Comparison of ENCODE assay signal across 8 cellular contexts in the genomic region with DNA sequence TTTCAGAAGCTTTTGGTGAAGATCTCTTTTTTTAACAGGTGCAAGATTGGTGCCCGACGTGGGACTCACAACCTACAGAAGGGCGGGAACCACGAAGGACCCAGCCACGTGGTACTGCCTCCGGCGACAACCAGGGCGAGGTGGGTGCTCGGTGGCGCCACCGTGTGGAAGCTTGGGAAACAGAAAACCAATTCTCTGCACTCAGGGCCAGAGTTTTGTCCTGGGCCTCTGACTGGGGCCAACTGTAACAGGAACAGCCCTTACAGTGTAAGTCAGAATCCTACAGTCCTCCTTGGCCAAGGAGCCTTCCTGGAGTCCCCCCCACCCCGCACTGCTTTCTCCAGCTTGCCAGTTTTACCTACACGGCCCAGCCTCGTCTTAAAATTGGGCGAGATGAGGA. TPM values are rescaled to one million over a fixed set of nuclear protein-coding genes. Genes with fewer than 3 reads are reported as not detected.
DNase-seq lines count a peak whose midpoint lies in the region; ATAC-seq, FAIRE-seq and TF ChIP-seq lines count a peak whose summit lies in the region.

No MANE protein-coding gene starts in this region.

- peak; percentile 55 for ATAC-seq in CD8-positive, alpha-beta T cell
- peak; percentile 55 to 78 (median 76) for ATAC-seq in natural killer cell

- CTCF ChIA-PET in CD8-positive, alpha-beta T cell (lab: Charles Lee) = interaction anchor here (1.3 kb wide), 1 partner anchor 52 kb away, joined by 9 read pairs; no protein-coding TSS in a partner anchor

- peak; percentile 46 for TF ChIP-seq CTCF in CD8-positive, alpha-beta T cell (IDR thresholded peaks at IDR 0.05)
- TF ChIP-seq CTCF in natural killer cell (IDR thresholded peaks at IDR 0.05) = peak; percentile 39

- H3K4me1 ChIP-seq in CD8-positive, alpha-beta T cell (ENCODE audit: insufficient read depth, low read length) = peaks cover 8% of the 10 kb centered on the region

- H3K9me3 ChIP-seq in CD8-positive, alpha-beta T cell (ENCODE audit: low read length) = no peaks in the 10 kb centered on the region

- intact Hi-C loops in CD8-positive, alpha-beta T cell (cut with DNase I, micrococcal nuclease) = loop anchor here (2.0 kb wide), 1 partner anchor 52 kb away; no protein-coding TSS in a partner anchor
- intact Hi-C loops in natural killer cell (cut with micrococcal nuclease) = loop anchor here (2.0 kb wide), 1 partner anchor 52 kb away; no protein-coding TSS in a partner anchor

- FAIRE-seq in urothelium cell line (lab: Jason Lieb, UNC) = no peak

- peaks cover 24% of the 10 kb centered on the region for H3K4me1 Mint-ChIP-seq in CD8-positive, alpha-beta T cell (ENCODE audit: low read depth)
- no peaks in the 10 kb centered on the region for H3K4me1 Mint-ChIP-seq in natural killer cell

- H3K27me3 Mint-ChIP-seq in CD8-positive, alpha-beta T cell (ENCODE audit: low read depth) = peaks cover 18% of the 10 kb centered on the region
- H3K27me3 Mint-ChIP-seq in natural killer cell (ENCODE audit: low read depth in 2 of 2) = peaks cover 11 to 18% of the 10 kb centered on the region in 2 donors

- H3K27ac Mint-ChIP-seq in CD8-positive, alpha-beta T cell = no peak overlapping the region
- H3K27ac Mint-ChIP-seq in natural killer cell = no peak overlapping the region

- peaks cover 1% of the 10 kb centered on the region for H3K9me3 Mint-ChIP-seq in CD8-positive, alpha-beta T cell
- no peaks in the 10 kb centered on the region for H3K9me3 Mint-ChIP-seq in natural killer cell

- no peak overlapping the region for H3K4me3 Mint-ChIP-seq in CD8-positive, alpha-beta T cell
- H3K4me3 Mint-ChIP-seq in natural killer cell = no peak overlapping the region

- no peaks in the 10 kb centered on the region for H3K27me3 ChIP-seq in CD8-positive, alpha-beta T cell (ENCODE audit: insufficient read depth, low read length)

- no peaks in the 10 kb centered on the region for H3K36me3 Mint-ChIP-seq in CD8-positive, alpha-beta T cell
- H3K36me3 Mint-ChIP-seq in natural killer cell = no peaks in the 10 kb centered on the region

- DNase-seq in CD8-positive, alpha-beta T cell = peak; percentile 12 to 64 (median 45)
- peak; percentile 49 for DNase-seq in Jurkat, Clone E6-1 (ENCODE audit: low read depth, low spot score)
- DNase-seq in activated CD4-positive, alpha-beta T cell treated with anti-CD3 and anti-CD28 coated beads for 24 hours (ENCODE audit: low read depth in 2 of 2) = peak; percentile 32 to 56
- DNase-seq in ecto neural progenitor cell (ENCODE audit: low spot score) (peak; percentile 49), natural killer cell (peak; percentile 24), urothelium cell line (ENCODE audit: low spot score) (peak; percentile 44), kidney glomerular epithelial cell (lab: John Stamatoyannopoulos, UW) (no peak), G401 (ENCODE audit: low spot score) (no peak)

- H3K4me3 ChIP-seq in CD8-positive, alpha-beta T cell (ENCODE audit: low read depth, low read length) = no peak overlapping the region
- H3K4me3 ChIP-seq in Jurkat, Clone E6-1 (ENCODE audit: low read length) = no peak overlapping the region

- in situ Hi-C loops in G401 (cut with HindIII; ENCODE audit: low sequenced_read_pairs) = no loop called here

- no peak overlapping the region for H3K27ac ChIP-seq in CD8-positive, alpha-beta T cell (ENCODE audit: low read depth, low read length)

- POLR2A ChIA-PET in CD8-positive, alpha-beta T cell (lab: Charles Lee) = no interaction called here

- no peaks in the 10 kb centered on the region for H3K36me3 ChIP-seq in CD8-positive, alpha-beta T cell (ENCODE audit: insufficient read depth, low read length)

RNA-seq across cellular contexts. Expression of gene S100A7A, which starts 11.6 kb away (rescaled TPM):
- total RNA-seq in CD8-positive, alpha-beta T cell = not detected
- not detected for polyA plus RNA-seq in Jurkat, Clone E6-1 (2012; ENCODE audit: insufficient read depth, insufficient read length)
- not detected for total RNA-seq in natural killer cell
- total RNA-seq in G401 (2014; rRNA removed; shearing (Covaris generic)) = not detected in 2 replicates

RNA-seq across cellular contexts. Expression of gene S100A8, which starts 13.9 kb away (rescaled TPM):
- 1 to 10 TPM in 1 of 2 experiments, not detected in 1; 1.6 TPM for total RNA-seq in CD8-positive, alpha-beta T cell
- polyA plus RNA-seq in Jurkat, Clone E6-1 (2012; ENCODE audit: insufficient read depth, insufficient read length) = not detected
- 100 to 1,000 TPM in 1 of 3 donors, 10 to 100 TPM in 1, 1 to 10 TPM in 1; 1.8 to 220 (median 75.8) TPM for total RNA-seq in natural killer cell
- total RNA-seq in G401 (2014; rRNA removed; shearing (Covaris generic)) = not detected in 2 replicates

RNA-seq across cellular contexts. Expression of gene S100A12, which starts 29.3 kb away (rescaled TPM):
- total RNA-seq in CD8-positive, alpha-beta T cell = not detected
- not detected for polyA plus RNA-seq in Jurkat, Clone E6-1 (2012; ENCODE audit: insufficient read depth, insufficient read length)
- total RNA-seq in natural killer cell = 10 to 100 TPM in 2 of 3 donors, not detected in 1; 11.4 to 20.4 TPM
- total RNA-seq in G401 (2014; rRNA removed; shearing (Covaris generic)) = not detected in 2 replicates

RNA-seq across cellular contexts. Expression of gene S100A9, which starts 47.1 kb away (rescaled TPM):
- 1 to 10 TPM; 2.0 to 5.0 TPM for total RNA-seq in CD8-positive, alpha-beta T cell
- not detected for polyA plus RNA-seq in Jurkat, Clone E6-1 (2012; ENCODE audit: insufficient read depth, insufficient read length)
- 100 to 1,000 TPM in 2 of 3 donors, 10 to 100 TPM in 1; 13.1 to 334 (median 116) TPM for total RNA-seq in natural killer cell
- 1.1 and 14.0 TPM in 2 replicates for total RNA-seq in G401 (2014; rRNA removed; shearing (Covaris generic))

RNA-seq across cellular contexts. Expression of gene S100A7, which starts 55.7 kb away (rescaled TPM):
- not detected for total RNA-seq in CD8-positive, alpha-beta T cell
- not detected for polyA plus RNA-seq in Jurkat, Clone E6-1 (2012; ENCODE audit: insufficient read depth, insufficient read length)
- total RNA-seq in natural killer cell = not detected
- not detected in 2 replicates for total RNA-seq in G401 (2014; rRNA removed; shearing (Covaris generic))

Comparison
In these comparisons a context has a peak if more than half of its experiments do, and no peak if none do; other contexts are left out.
1. DNase-seq: peak in CD8-positive, alpha-beta T cell (7 of 7), Jurkat, Clone E6-1 (single experiment), activated CD4-positive, alpha-beta T cell treated with anti-CD3 and anti-CD28 coated beads for 24 hours (2 of 2), ecto neural progenitor cell (single experiment), natural killer cell (single experiment) and urothelium cell line (single experiment); none in kidney glomerular epithelial cell (single experiment) and G401 (single experiment).